In genomic region chr10:27192284-27192683, GRCh38 we compare ENCODE assay signal across 1 cellular context.
A peak's percentile ranks its signal among the peaks of the same experiment; 100 is the strongest.
TF ChIP-seq lines count a peak whose summit lies in the region.

No MANE protein-coding gene starts in this region.

TF ChIP-seq in SK-N-SH, 30 proteins besides CTCF, POLR2A, EP300 and RAD21 (continued from another document):
- TF ChIP-seq JUND (IDR thresholded peaks at IDR 0.05) (peak; percentile 85), MAX (IDR thresholded peaks at IDR 0.05; ENCODE audit: low read depth) (peak; percentile 54), FOSL2 (IDR thresholded peaks at IDR 0.05; ENCODE audit: borderline replicate concordance, low read depth) (peak; percentile 95), REST (IDR thresholded peaks at IDR 0.05; ENCODE audit: low read depth, low read length) (0 out of 2 replicates have a peak, but pooled peaks have one; percentile 13), TCF12 (IDR thresholded peaks at IDR 0.05) (peak; percentile 48; the same call in 1 of the 2 replicates), EZH2phosphoT487 (IDR thresholded peaks at IDR 0.05; ENCODE audit: borderline replicate concordance, low read depth) (no peak), FOXM1 (IDR thresholded peaks at IDR 0.05; ENCODE audit: low read depth) (peak; percentile 52; the same call in 1 of the 2 replicates), TAF1 (IDR thresholded peaks at IDR 0.05; ENCODE audit: borderline replicate concordance, low read depth, low read length) (no peak)
